1 cellular context compared by ENCODE assay signal in the genomic region with DNA sequence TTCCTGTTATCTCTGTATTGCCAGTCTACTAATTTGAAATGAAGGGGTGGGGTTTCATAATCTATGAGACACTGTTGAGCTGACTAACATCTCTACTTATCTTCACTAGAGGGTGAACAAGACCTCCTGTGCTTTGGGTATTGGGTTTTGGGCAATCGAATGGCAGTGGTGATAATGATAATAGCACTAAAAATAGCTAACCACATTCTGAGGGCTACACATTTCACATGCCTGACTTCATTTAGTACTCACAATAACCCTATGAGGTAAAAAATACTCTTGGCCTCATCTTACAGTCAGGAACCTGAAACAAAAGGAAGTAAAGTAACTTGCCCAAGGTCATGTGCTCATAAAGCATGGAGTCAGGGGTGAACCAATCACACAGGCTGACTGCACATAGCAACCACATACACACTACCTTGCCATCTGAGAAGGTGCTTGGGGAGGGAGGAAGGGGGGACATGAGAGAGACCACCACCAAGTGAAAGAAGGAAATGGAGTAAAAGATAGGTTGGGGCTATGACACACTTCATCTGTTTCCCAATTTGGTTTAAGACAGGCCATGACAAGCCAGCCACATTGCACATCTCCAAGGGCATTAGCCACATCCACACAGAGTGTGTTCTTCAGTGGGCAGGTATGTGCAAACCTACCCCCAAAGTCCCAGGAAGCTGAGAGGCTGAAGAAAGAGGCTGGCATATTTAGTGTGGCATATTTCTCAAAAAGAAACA.
TF ChIP-seq lines count a peak whose summit lies in the region.

No MANE protein-coding gene starts in this region.

TF ChIP-seq in HepG2, 621 proteins besides CTCF, POLR2A, EP300 and RAD21 (continued from another document):
- TF ChIP-seq, protein P1, sequence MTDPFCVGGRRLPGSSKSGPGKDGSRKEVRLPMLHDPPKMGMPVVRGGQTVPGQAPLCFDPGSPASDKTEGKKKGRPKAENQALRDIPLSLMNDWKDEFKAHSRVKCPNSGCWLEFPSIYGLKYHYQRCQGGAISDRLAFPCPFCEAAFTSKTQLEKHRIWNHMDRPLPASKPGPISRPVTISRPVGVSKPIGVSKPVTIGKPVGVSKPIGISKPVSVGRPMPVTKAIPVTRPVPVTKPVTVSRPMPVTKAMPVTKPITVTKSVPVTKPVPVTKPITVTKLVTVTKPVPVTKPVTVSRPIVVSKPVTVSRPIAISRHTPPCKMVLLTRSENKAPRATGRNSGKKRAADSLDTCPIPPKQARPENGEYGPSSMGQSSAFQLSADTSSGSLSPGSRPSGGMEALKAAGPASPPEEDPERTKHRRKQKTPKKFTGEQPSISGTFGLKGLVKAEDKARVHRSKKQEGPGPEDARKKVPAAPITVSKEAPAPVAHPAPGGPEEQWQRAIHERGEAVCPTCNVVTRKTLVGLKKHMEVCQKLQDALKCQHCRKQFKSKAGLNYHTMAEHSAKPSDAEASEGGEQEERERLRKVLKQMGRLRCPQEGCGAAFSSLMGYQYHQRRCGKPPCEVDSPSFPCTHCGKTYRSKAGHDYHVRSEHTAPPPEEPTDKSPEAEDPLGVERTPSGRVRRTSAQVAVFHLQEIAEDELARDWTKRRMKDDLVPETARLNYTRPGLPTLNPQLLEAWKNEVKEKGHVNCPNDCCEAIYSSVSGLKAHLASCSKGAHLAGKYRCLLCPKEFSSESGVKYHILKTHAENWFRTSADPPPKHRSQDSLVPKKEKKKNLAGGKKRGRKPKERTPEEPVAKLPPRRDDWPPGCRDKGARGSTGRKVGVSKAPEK (CRISPR knock-in tag; IDR thresholded peaks at IDR 0.05; ENCODE audit: borderline replicate concordance): no peak
- no peak for TF ChIP-seq NCOA5 (CRISPR knock-in tag; IDR thresholded peaks at IDR 0.05)
- no peak for TF ChIP-seq ZNF124 (CRISPR knock-in tag; IDR thresholded peaks at IDR 0.05)
- no peak for TF ChIP-seq ATF7-NPFF (CRISPR knock-in tag; IDR thresholded peaks at IDR 0.05; ENCODE audit: low read depth)
- no peak for TF ChIP-seq PHF21A (CRISPR knock-in tag; IDR thresholded peaks at IDR 0.05)
- no peak for TF ChIP-seq NR2F6 (IDR thresholded peaks at IDR 0.05)
- TF ChIP-seq NR2F6 (CRISPR knock-in tag; IDR thresholded peaks at IDR 0.05): no peak
- no peak for TF ChIP-seq ZNF556 (CRISPR knock-in tag; IDR thresholded peaks at IDR 0.05; ENCODE audit: borderline replicate concordance)
- TF ChIP-seq, protein P2, sequence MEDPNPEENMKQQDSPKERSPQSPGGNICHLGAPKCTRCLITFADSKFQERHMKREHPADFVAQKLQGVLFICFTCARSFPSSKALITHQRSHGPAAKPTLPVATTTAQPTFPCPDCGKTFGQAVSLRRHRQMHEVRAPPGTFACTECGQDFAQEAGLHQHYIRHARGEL (CRISPR knock-in tag; IDR thresholded peaks at IDR 0.05): no peak
- TF ChIP-seq, protein P3, sequence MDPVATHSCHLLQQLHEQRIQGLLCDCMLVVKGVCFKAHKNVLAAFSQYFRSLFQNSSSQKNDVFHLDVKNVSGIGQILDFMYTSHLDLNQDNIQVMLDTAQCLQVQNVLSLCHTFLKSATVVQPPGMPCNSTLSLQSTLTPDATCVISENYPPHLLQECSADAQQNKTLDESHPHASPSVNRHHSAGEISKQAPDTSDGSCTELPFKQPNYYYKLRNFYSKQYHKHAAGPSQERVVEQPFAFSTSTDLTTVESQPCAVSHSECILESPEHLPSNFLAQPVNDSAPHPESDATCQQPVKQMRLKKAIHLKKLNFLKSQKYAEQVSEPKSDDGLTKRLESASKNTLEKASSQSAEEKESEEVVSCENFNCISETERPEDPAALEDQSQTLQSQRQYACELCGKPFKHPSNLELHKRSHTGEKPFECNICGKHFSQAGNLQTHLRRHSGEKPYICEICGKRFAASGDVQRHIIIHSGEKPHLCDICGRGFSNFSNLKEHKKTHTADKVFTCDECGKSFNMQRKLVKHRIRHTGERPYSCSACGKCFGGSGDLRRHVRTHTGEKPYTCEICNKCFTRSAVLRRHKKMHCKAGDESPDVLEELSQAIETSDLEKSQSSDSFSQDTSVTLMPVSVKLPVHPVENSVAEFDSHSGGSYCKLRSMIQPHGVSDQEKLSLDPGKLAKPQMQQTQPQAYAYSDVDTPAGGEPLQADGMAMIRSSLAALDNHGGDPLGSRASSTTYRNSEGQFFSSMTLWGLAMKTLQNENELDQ (CRISPR knock-in tag; IDR thresholded peaks at IDR 0.05; ENCODE audit: borderline replicate concordance): no peak
- no peak for TF ChIP-seq ZNF207 (IDR thresholded peaks at IDR 0.05; ENCODE audit: borderline replicate concordance)
- TF ChIP-seq, protein P4, sequence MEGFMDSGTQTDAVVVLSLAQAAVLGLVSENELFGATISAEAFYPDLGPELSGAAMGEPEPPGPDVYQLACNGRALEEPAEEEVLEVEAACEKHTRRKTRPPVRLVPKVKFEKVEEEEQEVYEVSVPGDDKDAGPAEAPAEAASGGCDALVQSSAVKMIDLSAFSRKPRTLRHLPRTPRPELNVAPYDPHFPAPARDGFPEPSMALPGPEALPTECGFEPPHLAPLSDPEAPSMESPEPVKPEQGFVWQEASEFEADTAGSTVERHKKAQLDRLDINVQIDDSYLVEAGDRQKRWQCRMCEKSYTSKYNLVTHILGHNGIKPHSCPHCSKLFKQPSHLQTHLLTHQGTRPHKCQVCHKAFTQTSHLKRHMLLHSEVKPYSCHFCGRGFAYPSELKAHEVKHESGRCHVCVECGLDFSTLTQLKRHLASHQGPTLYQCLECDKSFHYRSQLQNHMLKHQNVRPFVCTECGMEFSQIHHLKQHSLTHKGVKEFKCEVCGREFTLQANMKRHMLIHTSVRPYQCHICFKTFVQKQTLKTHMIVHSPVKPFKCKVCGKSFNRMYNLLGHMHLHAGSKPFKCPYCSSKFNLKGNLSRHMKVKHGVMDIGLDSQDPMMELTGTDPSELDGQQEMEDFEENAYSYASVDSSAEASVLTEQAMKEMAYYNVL (CRISPR knock-in tag; IDR thresholded peaks at IDR 0.05; ENCODE audit: borderline replicate concordance): no peak
- no peak for TF ChIP-seq CCAR2 (optimal IDR thresholded peaks at IDR 0.05; ENCODE audit: low read depth, low read length)
- no peak for TF ChIP-seq ZNF788 (CRISPR knock-in tag; IDR thresholded peaks at IDR 0.05; ENCODE audit: borderline replicate concordance)
- TF ChIP-seq ERF (CRISPR knock-in tag; IDR thresholded peaks at IDR 0.05): no peak
